Comparison of ENCODE assay signal across 1 cellular context in the genomic region with DNA sequence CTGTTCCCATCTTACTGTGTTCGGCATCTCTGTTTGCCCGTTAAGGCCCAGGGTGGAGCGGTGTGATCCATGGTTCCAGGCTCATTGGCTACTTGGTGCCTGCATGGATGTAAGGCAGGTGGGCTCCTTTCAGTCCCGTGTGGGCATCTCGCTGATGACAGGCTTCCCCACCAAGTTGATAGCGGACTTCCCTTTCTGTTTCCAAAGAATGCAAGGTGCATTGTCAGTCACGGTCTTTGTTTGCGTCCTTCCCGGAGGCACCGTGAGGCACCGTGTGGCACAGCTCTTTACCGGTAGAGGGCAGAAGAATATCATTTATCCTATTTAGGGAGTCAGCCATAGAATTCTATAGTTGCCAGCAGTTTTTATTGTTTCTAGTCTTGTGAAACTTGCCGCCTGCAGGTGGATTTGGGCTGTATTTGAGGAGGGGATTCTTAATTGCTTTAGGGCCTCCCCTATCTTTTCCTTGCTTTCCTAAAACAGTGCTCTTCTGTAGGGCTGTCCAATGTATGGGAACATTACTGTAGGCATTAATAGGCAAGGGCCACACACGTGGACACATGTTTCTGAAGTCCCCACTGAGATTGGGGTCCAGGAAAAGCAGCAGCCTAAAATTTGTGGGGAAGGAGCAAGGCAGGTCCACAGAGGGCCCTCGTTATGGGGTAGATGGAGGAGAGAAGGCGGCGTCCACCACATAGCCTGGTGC.
TF ChIP-seq lines count a peak whose summit lies in the region.

No MANE protein-coding gene starts in this region.

TF ChIP-seq in GM12878, 131 proteins besides CTCF, POLR2A, EP300 and RAD21 (continued from another document):
- TF ChIP-seq HCFC1 (IDR thresholded peaks at IDR 0.05; ENCODE audit: low read length) (no peak), RELA (IDR thresholded peaks at IDR 0.05; ENCODE audit: borderline replicate concordance, partially characterized antibody) (no peak), MXI1 (IDR thresholded peaks at IDR 0.05; ENCODE audit: low read depth, low read length) (no peak), FOXM1 (IDR thresholded peaks at IDR 0.05; ENCODE audit: low read depth, low read length) (no peak)
